In the genomic region with DNA sequence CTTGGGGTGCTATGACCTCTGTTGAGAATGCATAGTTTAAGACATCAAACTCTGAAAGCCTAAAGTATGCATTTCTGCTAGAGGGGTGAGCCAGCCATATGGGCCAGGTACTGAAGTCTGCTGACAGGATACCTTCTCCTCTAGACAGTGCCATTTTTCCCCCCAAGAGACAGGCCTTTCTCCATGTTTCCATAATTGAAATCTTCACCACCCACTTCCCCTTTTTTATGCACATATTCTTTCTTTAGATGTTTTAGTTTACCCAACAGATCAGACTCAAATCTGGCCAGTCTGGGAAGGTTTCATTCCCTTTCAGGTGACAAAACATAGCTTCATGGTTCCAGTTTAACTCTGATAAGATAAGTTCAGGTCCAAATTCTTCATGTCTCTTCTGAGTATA, we compare ENCODE assay signal across 36 cellular contexts.
"Had no signal": no experiment of that assay in that cellular context is flagged by ENCODE, and none has a peak within 500 bp of the region (broad histone marks: within the 10 kb centered on the region; RNA-seq: fewer than 3 reads in every experiment).

No MANE protein-coding gene starts in this region.

- H3K4me1 Mint-ChIP-seq: activated B cell treated with CpG ODN at 0.5 μM for 24 hours; activated CD8-positive, alpha-beta memory T cell treated with anti-CD3 and anti-CD28 coated beads, Interleukin-2, amount 10 ng/mL, durations not matched to agents 7 days and 5 days; activated naive CD4-positive, alpha-beta T cell treated with anti-CD3 and anti-CD28 coated beads, Interleukin-2, amount 50 U/mL, for 24 hours; activated naive CD8-positive, alpha-beta T cell treated with anti-CD3 and anti-CD28 coated beads for 36 hours; activated naive CD8-positive, alpha-beta T cell treated with anti-CD3 and anti-CD28 coated beads, Interleukin-2, amount 50 U/mL, for 24 hours had no signal

- H2AFZ ChIP-seq: hepatocyte had no signal

- H3K9me3 Mint-ChIP-seq: activated naive CD4-positive, alpha-beta T cell treated with anti-CD3 and anti-CD28 coated beads for 36 hours; activated naive CD8-positive, alpha-beta T cell treated with anti-CD3 and anti-CD28 coated beads for 36 hours; activated T-helper 1 cell treated with anti-CD3 and anti-CD28 coated beads, Interleukin-12 subunit alpha, Interleukin-12 subunit beta, Interleukin-2, Interleukin-4 antibody, amounts not matched to agents 30 ng/mL and 10 ng/mL and 1 ng/mL, durations not matched to agents 14 hours and 24 hours and 36 hours; activated T-helper 2 cell treated with anti-CD3 and anti-CD28 coated beads, Interferon-gamma antibody, Interleukin-2, Interleukin-4, amounts not matched to agents 10 μg/mL and 5 μg/mL and 100 μg/mL, durations not matched to agents 14 hours and 24 hours and 36 hours had no signal

- H3K4me1 ChIP-seq: adrenal gland, body of pancreas, esophagus squamous epithelium, gastroesophageal sphincter, heart right ventricle had no signal

- H3K36me3 ChIP-seq: adrenal gland, esophagus squamous epithelium, gastroesophageal sphincter, heart right ventricle had no signal

- H3K27ac ChIP-seq: adrenal gland, body of pancreas, esophagus squamous epithelium, gastroesophageal sphincter, heart right ventricle, hepatocyte, VCaP had no signal

- H3K27ac Mint-ChIP-seq: activated B cell treated with CpG ODN at 0.5 μM for 24 hours; activated CD8-positive, alpha-beta memory T cell treated with anti-CD3 and anti-CD28 coated beads, Interleukin-2, amount 10 ng/mL, durations not matched to agents 7 days and 5 days; activated CD8-positive, alpha-beta T cell treated with anti-CD3 and anti-CD28 coated beads, Interleukin-2, amount 10 ng/mL, durations not matched to agents 7 days and 5 days; activated naive CD4-positive, alpha-beta T cell treated with anti-CD3 and anti-CD28 coated beads for 36 hours; activated naive CD4-positive, alpha-beta T cell treated with anti-CD3 and anti-CD28 coated beads, Interleukin-2, amount 50 U/mL, for 24 hours; activated naive CD8-positive, alpha-beta T cell treated with anti-CD3 and anti-CD28 coated beads for 36 hours; activated naive CD8-positive, alpha-beta T cell treated with anti-CD3 and anti-CD28 coated beads, Interleukin-2, amount 50 U/mL, for 24 hours; activated T-helper 1 cell treated with anti-CD3 and anti-CD28 coated beads, Interleukin-12 subunit alpha, Interleukin-12 subunit beta, Interleukin-2, Interleukin-4 antibody, amounts not matched to agents 30 ng/mL and 10 ng/mL and 1 ng/mL, durations not matched to agents 14 hours and 24 hours and 36 hours; activated T-helper 2 cell treated with anti-CD3 and anti-CD28 coated beads, Interferon-gamma antibody, Interleukin-2, Interleukin-4, amounts not matched to agents 10 μg/mL and 5 μg/mL and 100 μg/mL, durations not matched to agents 14 hours and 24 hours and 36 hours; effector memory CD8-positive, alpha-beta T cell had no signal

- H3K79me2 ChIP-seq: hepatocyte had no signal

- H3K4me2 ChIP-seq: hepatocyte had no signal

- H3K4me3 Mint-ChIP-seq: activated B cell treated with CpG ODN at 0.5 μM for 24 hours; activated CD8-positive, alpha-beta memory T cell treated with anti-CD3 and anti-CD28 coated beads, Interleukin-2, amount 10 ng/mL, durations not matched to agents 7 days and 5 days; activated CD8-positive, alpha-beta T cell treated with anti-CD3 and anti-CD28 coated beads, Interleukin-2, amount 10 ng/mL, durations not matched to agents 7 days and 5 days; activated naive CD4-positive, alpha-beta T cell treated with anti-CD3 and anti-CD28 coated beads for 36 hours; activated naive CD4-positive, alpha-beta T cell treated with anti-CD3 and anti-CD28 coated beads, Interleukin-2, amount 50 U/mL, for 24 hours; activated naive CD8-positive, alpha-beta T cell treated with anti-CD3 and anti-CD28 coated beads for 36 hours; activated naive CD8-positive, alpha-beta T cell treated with anti-CD3 and anti-CD28 coated beads, Interleukin-2, amount 50 U/mL, for 24 hours; activated T-helper 1 cell treated with anti-CD3 and anti-CD28 coated beads, Interleukin-12 subunit alpha, Interleukin-12 subunit beta, Interleukin-2, Interleukin-4 antibody, amounts not matched to agents 30 ng/mL and 10 ng/mL and 1 ng/mL, durations not matched to agents 14 hours and 24 hours and 36 hours; effector memory CD8-positive, alpha-beta T cell had no signal

- H3K9me3 ChIP-seq: adrenal gland, body of pancreas, esophagus squamous epithelium, gastroesophageal sphincter, heart right ventricle had no signal

- H3K36me3 Mint-ChIP-seq: activated CD8-positive, alpha-beta memory T cell treated with anti-CD3 and anti-CD28 coated beads, Interleukin-2, amount 10 ng/mL, durations not matched to agents 7 days and 5 days; activated naive CD4-positive, alpha-beta T cell treated with anti-CD3 and anti-CD28 coated beads, Interleukin-2, amount 50 U/mL, for 24 hours; activated naive CD8-positive, alpha-beta T cell treated with anti-CD3 and anti-CD28 coated beads for 36 hours had no signal

- ATAC-seq: activated CD4-positive, CD25-positive, alpha-beta regulatory T cell treated with anti-CD3 and anti-CD28 coated beads, Interleukin-2, amount 50 U/mL, for 24 hours; activated CD8-positive, alpha-beta memory T cell treated with anti-CD3 and anti-CD28 coated beads, Interleukin-2, amount 10 ng/mL, durations not matched to agents 7 days and 5 days; activated CD8-positive, alpha-beta T cell treated with anti-CD3 and anti-CD28 coated beads, Interleukin-2, amount 10 ng/mL, durations not matched to agents 7 days and 5 days; activated naive CD8-positive, alpha-beta T cell treated with anti-CD3 and anti-CD28 coated beads, Interleukin-2, amount 50 U/mL, for 24 hours; body of pancreas; effector memory CD8-positive, alpha-beta T cell; gastroesophageal sphincter; heart right ventricle had no signal

- DNase-seq: activated B cell treated with CpG ODN at 0.5 μM for 24 hours; activated CD4-positive, alpha-beta T cell treated with anti-CD3 and anti-CD28 coated beads for 48 hours; activated CD4-positive, alpha-beta T cell treated with anti-CD3 and anti-CD28 coated beads, Interleukin-2, amount 50 U/mL, for 1 hour; activated CD4-positive, alpha-beta T cell treated with anti-CD3 and anti-CD28 coated beads, Interleukin-2, amount 50 U/mL, for 48 hours; activated CD8-positive, alpha-beta memory T cell treated with anti-CD3 and anti-CD28 coated beads, Interleukin-2, amount 10 ng/mL, durations not matched to agents 7 days and 5 days; activated CD8-positive, alpha-beta memory T cell treated with anti-CD3 and anti-CD28 coated beads, Interleukin-2, amount 50 U/mL, for 4 hours; activated CD8-positive, alpha-beta T cell treated with anti-CD3 and anti-CD28 coated beads, Interleukin-2, amount 10 ng/mL, durations not matched to agents 7 days and 5 days; activated effector memory CD4-positive, alpha-beta T cell treated with anti-CD3 and anti-CD28 coated beads, Interleukin-2, amount 50 U/mL, for 16 hours; activated naive CD4-positive, alpha-beta T cell treated with anti-CD3 and anti-CD28 coated beads for 36 hours; activated naive CD8-positive, alpha-beta T cell treated with anti-CD3 and anti-CD28 coated beads for 36 hours; activated naive CD8-positive, alpha-beta T cell treated with anti-CD3 and anti-CD28 coated beads, Interleukin-2, amount 50 U/mL, for 24 hours; activated T-cell treated with anti-CD3 and anti-CD28 coated beads, Interleukin-2, amount 50 U/mL, for 1 hour; activated T-cell treated with anti-CD3 and anti-CD28 coated beads, Interleukin-2, amount 50 U/mL, for 48 hours; adrenal gland; amygdala; aorta; body of pancreas; caudate nucleus; cortex of kidney; dermis blood vessel endothelial cell; effector CD4-positive, alpha-beta T cell; effector memory CD8-positive, alpha-beta T cell; esophagus squamous epithelium; foreskin melanocyte; heart right ventricle; T-helper 2 cell had no signal

- H3K27me3 Mint-ChIP-seq: activated B cell treated with CpG ODN at 0.5 μM for 24 hours; activated CD8-positive, alpha-beta memory T cell treated with anti-CD3 and anti-CD28 coated beads, Interleukin-2, amount 10 ng/mL, durations not matched to agents 7 days and 5 days; activated naive CD4-positive, alpha-beta T cell treated with anti-CD3 and anti-CD28 coated beads, Interleukin-2, amount 50 U/mL, for 24 hours; activated naive CD8-positive, alpha-beta T cell treated with anti-CD3 and anti-CD28 coated beads for 36 hours; effector memory CD8-positive, alpha-beta T cell had no signal

- FAIRE-seq: colon, endometrium, endothelial cell of umbilical vein had no signal

- H3K27me3 ChIP-seq: adrenal gland, body of pancreas, esophagus squamous epithelium, gastroesophageal sphincter, heart right ventricle, hepatocyte had no signal

- H3K4me3 ChIP-seq: adrenal gland, body of pancreas, esophagus squamous epithelium, gastroesophageal sphincter, heart right ventricle, hepatocyte had no signal
